13 cellular contexts compared by ENCODE assay signal in the genomic region with DNA sequence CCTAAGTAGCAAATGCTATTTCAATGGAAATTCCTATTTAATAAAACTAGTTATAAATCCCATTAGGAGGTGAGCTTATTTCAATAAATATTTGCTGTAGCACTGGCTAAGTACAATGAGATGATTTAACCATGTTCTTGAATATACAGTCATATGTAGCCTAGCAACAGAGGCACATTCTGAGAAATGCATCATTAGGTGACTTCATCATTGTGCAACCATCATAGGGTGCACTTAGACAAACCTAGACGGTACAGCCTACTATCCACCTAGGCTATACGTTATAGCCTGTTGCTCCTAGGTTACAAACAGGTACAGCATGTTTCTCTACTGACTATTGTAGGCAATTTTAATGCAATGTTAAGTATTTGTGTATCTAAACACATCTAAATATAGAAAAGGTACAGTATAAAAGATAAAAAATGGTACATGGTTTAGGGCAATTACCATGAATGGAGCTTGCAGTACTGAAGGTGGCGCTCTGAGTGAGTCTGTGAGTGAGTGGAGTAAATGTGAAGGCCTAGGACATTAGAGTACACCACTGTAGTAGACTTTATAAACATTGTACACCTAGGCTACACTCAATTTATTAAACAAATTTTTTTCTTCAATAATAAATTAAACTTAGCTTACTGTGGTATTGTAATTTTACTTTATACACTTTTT.
A peak's percentile ranks its signal among the peaks of the same experiment; 100 is the strongest.
DNase-seq lines count a peak whose midpoint lies in the region; ATAC-seq, FAIRE-seq and TF ChIP-seq lines count a peak whose summit lies in the region.
"Had no signal": no experiment of that assay in that cellular context is flagged by ENCODE, and none has a peak within 500 bp of the region (broad histone marks: within the 10 kb centered on the region; RNA-seq: fewer than 3 reads in every experiment).

No MANE protein-coding gene starts in this region.

- WGBS in IMR-90 (ENCODE audit: extremely low coverage in 2 of 2, insufficient read length in 1 of 2), 2 experiments, result no CpG with 5 or more reads among the region's 3 CpGs
- WGBS in gastroesophageal sphincter (ENCODE audit: low coverage in 1 of 2), 2 donors, result 87 to 90% methylated on average over 2 to 3 of the region's 3 CpGs

- H2AK5ac ChIP-seq in IMR-90 (ENCODE audit: low read depth, low read length), result no peak overlapping the region

- FAIRE-seq in astrocyte (lab: Jason Lieb, UNC), result no peak
- FAIRE-seq: endothelial cell of umbilical vein had no signal

- intact Hi-C loops in IMR-90 (cut with micrococcal nuclease), result no loop called here

- TF ChIP-seq EP300 in gastroesophageal sphincter (IDR thresholded peaks at IDR 0.05), result no peak

- CTCF ChIA-PET in IMR-90 (lab: Yijun Ruan, JAX), result no interaction called here

- no peak overlapping the region for H3K14ac ChIP-seq in IMR-90 (replicated peaks; ENCODE audit: low read depth, low read length)

- DNase-seq in GM12865 (ENCODE audit: low read depth) (peak; percentile 5), IMR-90 (peak; percentile 63), astrocyte (ENCODE audit: low read depth) (peak; percentile 12), iris pigment epithelial cell (ENCODE audit: low read depth) (peak; percentile 77), occipital lobe (lab: John Stamatoyannopoulos, UW) (no peak), T1000 (lab: John Stamatoyannopoulos, UW) (no peak)
- DNase-seq: activated B cell treated with CpG ODN at 0.5 μM for 24 hours, NCI-H2029 treated with DMSO at 0.1 percent for 48 hours had no signal

- no peaks in the 10 kb centered on the region for H3K9me3 Mint-ChIP-seq in astrocyte (ENCODE audit: unreplicated experiment)
- H3K9me3 Mint-ChIP-seq: activated B cell treated with CpG ODN at 0.5 μM for 24 hours had no signal

- dilution Hi-C loops in IMR-90 (cut with HindIII; ENCODE audit: low sequenced_read_pairs, unreplicated experiment), result no loop called here

- H3K18ac ChIP-seq in IMR-90 (ENCODE audit: low read depth, low read length), result no peak overlapping the region

- H3K4me3 Mint-ChIP-seq in astrocyte (ENCODE audit: unreplicated experiment), result no peak overlapping the region
- H3K4me3 Mint-ChIP-seq: activated B cell treated with CpG ODN at 0.5 μM for 24 hours had no signal

- no peak overlapping the region for H3K56ac ChIP-seq in IMR-90 (ENCODE audit: extremely low read depth, insufficient read depth, low read length)

- no peaks in the 10 kb centered on the region for H4K20me1 ChIP-seq in IMR-90 (ENCODE audit: insufficient read depth, low read length)
- no peaks in the 10 kb centered on the region for H4K20me1 ChIP-seq in astrocyte (ENCODE audit: insufficient read depth, low read length)

- no peak overlapping the region for H2AK9ac ChIP-seq in IMR-90 (replicated peaks; ENCODE audit: low read depth, low read length, poor library complexity)

- no TSS peak for BruUV-seq in IMR-90 (replicated peaks; lab: Mats Ljungman, UMichigan)

- POLR2A ChIA-PET in IMR-90 (lab: Charles Lee; ENCODE audit: unreplicated experiment), result no interaction called here

- no peak overlapping the region for H2BK5ac ChIP-seq in IMR-90 (ENCODE audit: low read depth, low read length, poor library complexity, severe bottlenecking)

- TF ChIP-seq POLR2A in IMR-90 (IDR thresholded peaks at IDR 0.05; ENCODE audit: low read depth, low read length), result no peak
- TF ChIP-seq POLR2A in gastroesophageal sphincter (IDR thresholded peaks at IDR 0.05), result no peak

- H3K27me3 ChIP-seq in IMR-90 (ENCODE audit: control insufficient read depth, insufficient read depth, low read length) (no peaks in the 10 kb centered on the region), astrocyte (ENCODE audit: insufficient read depth, low read length) (no peaks in the 10 kb centered on the region), gastroesophageal sphincter (no peaks in the 10 kb centered on the region)
- H3K27me3 ChIP-seq: cardiac muscle cell had no signal

- H4K8ac ChIP-seq in IMR-90 (ENCODE audit: low read depth in 2 of 2, low read length in 2 of 2), result no peak overlapping the region

- H3K4me3 ChIP-seq in GM12865 (ENCODE audit: low read depth, low read length) (no peak overlapping the region), IMR-90 (ENCODE audit: insufficient read depth, low read depth, low read length) (no peak overlapping the region), astrocyte (ENCODE audit: insufficient read depth, low read depth, low read length) (no peak overlapping the region), gastroesophageal sphincter (no peak overlapping the region)
- H3K4me3 ChIP-seq: cardiac muscle cell, lung had no signal

- no peak overlapping the region for H4K5ac ChIP-seq in IMR-90 (ENCODE audit: low read depth, low read length)

- no peak overlapping the region for H3K4ac ChIP-seq in IMR-90 (ENCODE audit: low read depth, low read length)

- no peaks in the 10 kb centered on the region for H3K4me1 Mint-ChIP-seq in astrocyte (ENCODE audit: low read depth, unreplicated experiment)
- H3K4me1 Mint-ChIP-seq: activated B cell treated with CpG ODN at 0.5 μM for 24 hours had no signal

- H3K36me3 Mint-ChIP-seq in astrocyte (ENCODE audit: low read depth, unreplicated experiment), result no peaks in the 10 kb centered on the region

- no peak for TF ChIP-seq RAD21 in IMR-90 (IDR thresholded peaks at IDR 0.05; ENCODE audit: low read length)

- H3K23ac ChIP-seq in IMR-90 (ENCODE audit: low read depth, low read length), result no peak overlapping the region

- no peaks in the 10 kb centered on the region for H3K4me1 ChIP-seq in IMR-90 (ENCODE audit: control insufficient read depth, insufficient read depth, low read length)
- no peaks in the 10 kb centered on the region for H3K4me1 ChIP-seq in astrocyte (ENCODE audit: insufficient read depth, low read length)
- no peaks in the 10 kb centered on the region for H3K4me1 ChIP-seq in gastroesophageal sphincter

- no peaks in the 10 kb centered on the region for H3K79me2 ChIP-seq in astrocyte (ENCODE audit: insufficient read depth, low read length)

- ATAC-seq in IMR-90 (ENCODE audit: low read depth), result no peak
- no peak for ATAC-seq in gastroesophageal sphincter

- H2AFZ ChIP-seq in IMR-90 (replicated peaks; ENCODE audit: low read length, poor library complexity) (no peak overlapping the region), astrocyte (ENCODE audit: low read depth, low read length) (no peak overlapping the region)

- no peaks in the 10 kb centered on the region for H3K27me3 Mint-ChIP-seq in astrocyte (ENCODE audit: low read depth, unreplicated experiment)
- H3K27me3 Mint-ChIP-seq: activated B cell treated with CpG ODN at 0.5 μM for 24 hours had no signal

- TF ChIP-seq CTCF in GM12865 (IDR thresholded peaks at IDR 0.05; ENCODE audit: insufficient read depth, low read depth, low read length, missing control alignments) (no peak), IMR-90 (conservative IDR thresholded peaks at IDR 0.05; ENCODE audit: low read depth, low read length) (no peak), astrocyte (IDR thresholded peaks at IDR 0.05; ENCODE audit: insufficient read depth, low read depth, low read length) (no peak), gastroesophageal sphincter (IDR thresholded peaks at IDR 0.05) (no peak)

- H3K36me3 ChIP-seq in IMR-90 (ENCODE audit: control insufficient read depth, insufficient read depth, low read length), result no peaks in the 10 kb centered on the region
- no peaks in the 10 kb centered on the region for H3K36me3 ChIP-seq in astrocyte (ENCODE audit: insufficient read depth, low read length)
- H3K36me3 ChIP-seq in gastroesophageal sphincter, result no peaks in the 10 kb centered on the region
- H3K36me3 ChIP-seq: cardiac muscle cell had no signal

- H3K9me1 ChIP-seq in IMR-90 (ENCODE audit: insufficient read depth, low read length), result no peaks in the 10 kb centered on the region

- H2BK20ac ChIP-seq in IMR-90 (ENCODE audit: low read depth, low read length), result no peak overlapping the region

- H3K4me2 ChIP-seq in IMR-90 (ENCODE audit: low read depth, low read length), result no peak overlapping the region
- no peak overlapping the region for H3K4me2 ChIP-seq in astrocyte (ENCODE audit: low read length)
- H3K4me2 ChIP-seq: KMS-11 had no signal

- H2BK120ac ChIP-seq in IMR-90 (ENCODE audit: low read depth, low read length), result no peak overlapping the region

- H3K9me3 ChIP-seq in IMR-90 (ENCODE audit: control insufficient read depth, insufficient read depth, low read length), result no peaks in the 10 kb centered on the region
- no peaks in the 10 kb centered on the region for H3K9me3 ChIP-seq in astrocyte (ENCODE audit: insufficient read depth, low read depth, low read length)
- no peaks in the 10 kb centered on the region for H3K9me3 ChIP-seq in gastroesophageal sphincter

- in situ Hi-C loops in IMR-90 (cut with MboI; ENCODE audit: low sequenced_read_pairs), result no loop called here

- no peak overlapping the region for H3K27ac ChIP-seq in IMR-90 (ENCODE audit: insufficient read depth, low read length)
- no peak overlapping the region for H3K27ac ChIP-seq in astrocyte (ENCODE audit: low read depth, low read length)
- H3K27ac ChIP-seq in gastroesophageal sphincter, result no peak overlapping the region
- H3K27ac ChIP-seq: cardiac muscle cell, KMS-11 had no signal

- no peak overlapping the region for H2BK15ac ChIP-seq in IMR-90 (ENCODE audit: low read depth, low read length)

- H3K9ac ChIP-seq in IMR-90 (ENCODE audit: low read depth, low read length), result no peak overlapping the region
- H3K9ac ChIP-seq in astrocyte (ENCODE audit: low read length), result no peak overlapping the region
- H3K9ac ChIP-seq: KMS-11 had no signal

- no peak overlapping the region for H3K27ac Mint-ChIP-seq in astrocyte (ENCODE audit: unreplicated experiment)
- H3K27ac Mint-ChIP-seq: activated B cell treated with CpG ODN at 0.5 μM for 24 hours had no signal

- no peaks in the 10 kb centered on the region for H3K79me1 ChIP-seq in IMR-90 (ENCODE audit: low read depth in 1 of 2, low read length in 2 of 2)

- H4K91ac ChIP-seq in IMR-90 (ENCODE audit: insufficient read depth, low read depth, low read length), result no peak overlapping the region

TF ChIP-seq in IMR-90, 13 proteins besides CTCF, POLR2A, EP300 and RAD21:
- TF ChIP-seq CEBPB (IDR thresholded peaks at IDR 0.05; ENCODE audit: low read depth, low read length), result peak; percentile 88
- no peak for TF ChIP-seq NFE2L2 (IDR thresholded peaks at IDR 0.05; ENCODE audit: low read depth, low read length)
- TF ChIP-seq, protein P1, sequence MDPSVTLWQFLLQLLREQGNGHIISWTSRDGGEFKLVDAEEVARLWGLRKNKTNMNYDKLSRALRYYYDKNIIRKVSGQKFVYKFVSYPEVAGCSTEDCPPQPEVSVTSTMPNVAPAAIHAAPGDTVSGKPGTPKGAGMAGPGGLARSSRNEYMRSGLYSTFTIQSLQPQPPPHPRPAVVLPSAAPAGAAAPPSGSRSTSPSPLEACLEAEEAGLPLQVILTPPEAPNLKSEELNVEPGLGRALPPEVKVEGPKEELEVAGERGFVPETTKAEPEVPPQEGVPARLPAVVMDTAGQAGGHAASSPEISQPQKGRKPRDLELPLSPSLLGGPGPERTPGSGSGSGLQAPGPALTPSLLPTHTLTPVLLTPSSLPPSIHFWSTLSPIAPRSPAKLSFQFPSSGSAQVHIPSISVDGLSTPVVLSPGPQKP (IDR thresholded peaks at IDR 0.05; ENCODE audit: borderline replicate concordance, low read depth, low read length), result no peak
TF ChIP-seq in IMR-90: peak in this region for 1.

Comparison
In these comparisons a context has a peak if more than half of its experiments do, and no peak if none do; other contexts are left out.
1. DNase-seq: peak in GM12865 (single experiment), IMR-90 (single experiment), astrocyte (single experiment) and iris pigment epithelial cell (single experiment); none in occipital lobe (single experiment) and T1000 (single experiment).